37 cellular contexts compared by ENCODE assay signal in the genomic region with DNA sequence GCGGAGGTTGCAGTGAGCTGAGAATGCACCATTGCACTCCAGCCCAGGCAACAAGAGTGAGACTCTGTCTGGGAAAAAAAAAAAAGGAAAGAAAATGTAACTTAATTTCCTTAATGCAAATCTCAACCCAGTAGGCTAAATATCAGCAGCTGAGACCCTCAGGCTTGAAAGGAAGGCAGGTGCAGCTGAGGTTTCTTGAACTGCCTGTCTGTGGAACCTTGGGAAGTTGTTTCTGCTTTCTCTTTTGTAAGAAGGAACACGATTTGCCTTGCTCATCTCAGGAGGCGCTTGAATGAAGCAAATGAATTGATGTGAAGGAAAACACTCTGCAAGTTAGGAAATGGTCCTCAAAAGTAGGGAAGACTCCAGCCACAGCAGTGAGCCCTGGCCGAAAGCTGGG.
"Had no signal": no experiment of that assay in that cellular context is flagged by ENCODE, and none has a peak within 500 bp of the region (broad histone marks: within the 10 kb centered on the region; RNA-seq: fewer than 3 reads in every experiment).

No MANE protein-coding gene starts in this region.

- H3K4me1 Mint-ChIP-seq: activated naive CD4-positive, alpha-beta T cell treated with anti-CD3 and anti-CD28 coated beads, Interleukin-2, amount 10 ng/mL, durations not matched to agents 7 days and 5 days; activated naive CD4-positive, alpha-beta T cell treated with anti-CD3 and anti-CD28 coated beads, Interleukin-2, amount 50 U/mL, for 24 hours; activated naive CD8-positive, alpha-beta T cell treated with anti-CD3 and anti-CD28 coated beads for 36 hours; activated naive CD8-positive, alpha-beta T cell treated with anti-CD3 and anti-CD28 coated beads, Interleukin-2, amount 10 ng/mL, durations not matched to agents 7 days and 5 days; activated naive CD8-positive, alpha-beta T cell treated with anti-CD3 and anti-CD28 coated beads, Interleukin-2, amount 50 U/mL, for 24 hours; activated T-helper 17 cell treated with anti-CD3 and anti-CD28 coated beads, Interleukin-2, amount 50 U/mL, for 72 hours; central memory CD8-positive, alpha-beta T cell had no signal

- H3K36me3 Mint-ChIP-seq: activated naive CD4-positive, alpha-beta T cell treated with anti-CD3 and anti-CD28 coated beads, Interleukin-2, amount 10 ng/mL, durations not matched to agents 7 days and 5 days; activated naive CD4-positive, alpha-beta T cell treated with anti-CD3 and anti-CD28 coated beads, Interleukin-2, amount 50 U/mL, for 24 hours; activated naive CD4-positive, alpha-beta T cell treated with anti-CD3 and anti-CD28 coated beads, Interleukin-2, amount 50 U/mL, for 72 hours; activated naive CD8-positive, alpha-beta T cell; activated naive CD8-positive, alpha-beta T cell treated with anti-CD3 and anti-CD28 coated beads for 36 hours; activated naive CD8-positive, alpha-beta T cell treated with anti-CD3 and anti-CD28 coated beads, Interleukin-2, amount 10 ng/mL, durations not matched to agents 7 days and 5 days; brain had no signal

- H3K27ac Mint-ChIP-seq: activated naive CD4-positive, alpha-beta T cell treated with anti-CD3 and anti-CD28 coated beads for 36 hours; activated naive CD4-positive, alpha-beta T cell treated with anti-CD3 and anti-CD28 coated beads, Interleukin-2, amount 10 ng/mL, durations not matched to agents 7 days and 5 days; activated naive CD4-positive, alpha-beta T cell treated with anti-CD3 and anti-CD28 coated beads, Interleukin-2, amount 50 U/mL, for 24 hours; activated naive CD4-positive, alpha-beta T cell treated with anti-CD3 and anti-CD28 coated beads, Interleukin-2, amount 50 U/mL, for 72 hours; activated naive CD8-positive, alpha-beta T cell; activated naive CD8-positive, alpha-beta T cell treated with anti-CD3 and anti-CD28 coated beads for 36 hours; activated naive CD8-positive, alpha-beta T cell treated with anti-CD3 and anti-CD28 coated beads, Interleukin-2, amount 10 ng/mL, durations not matched to agents 7 days and 5 days; activated naive CD8-positive, alpha-beta T cell treated with anti-CD3 and anti-CD28 coated beads, Interleukin-2, amount 50 U/mL, for 24 hours; activated T-cell treated with anti-CD3 and anti-CD28 coated beads, Interleukin-2, amount 50 U/mL, for 24 hours; activated T-cell treated with anti-CD3 and anti-CD28 coated beads, Interleukin-2, amount 50 U/mL, for 72 hours; activated T-helper 1 cell treated with anti-CD3 and anti-CD28 coated beads, Interleukin-12 subunit alpha, Interleukin-12 subunit beta, Interleukin-2, Interleukin-4 antibody, amounts not matched to agents 30 ng/mL and 10 ng/mL and 1 ng/mL, durations not matched to agents 14 hours and 24 hours and 36 hours; activated T-helper 17 cell treated with anti-CD3 and anti-CD28 coated beads, Interleukin-2, amount 50 U/mL, for 72 hours; activated T-helper 2 cell treated with anti-CD3 and anti-CD28 coated beads, Interferon-gamma antibody, Interleukin-2, Interleukin-4, amounts not matched to agents 10 μg/mL and 5 μg/mL and 100 μg/mL, durations not matched to agents 14 hours and 24 hours and 36 hours; brain had no signal

- H3K27me3 ChIP-seq: adrenal gland, ascending aorta, body of pancreas, brain microvascular endothelial cell, cardiac muscle cell had no signal

- H3K4me3 Mint-ChIP-seq: activated naive CD4-positive, alpha-beta T cell treated with anti-CD3 and anti-CD28 coated beads for 36 hours; activated naive CD4-positive, alpha-beta T cell treated with anti-CD3 and anti-CD28 coated beads, Interleukin-2, amount 10 ng/mL, durations not matched to agents 7 days and 5 days; activated naive CD4-positive, alpha-beta T cell treated with anti-CD3 and anti-CD28 coated beads, Interleukin-2, amount 50 U/mL, for 24 hours; activated naive CD8-positive, alpha-beta T cell; activated naive CD8-positive, alpha-beta T cell treated with anti-CD3 and anti-CD28 coated beads for 36 hours; activated naive CD8-positive, alpha-beta T cell treated with anti-CD3 and anti-CD28 coated beads, Interleukin-2, amount 10 ng/mL, durations not matched to agents 7 days and 5 days; activated naive CD8-positive, alpha-beta T cell treated with anti-CD3 and anti-CD28 coated beads, Interleukin-2, amount 50 U/mL, for 24 hours; activated T-cell treated with anti-CD3 and anti-CD28 coated beads, Interleukin-2, amount 50 U/mL, for 24 hours; activated T-cell treated with anti-CD3 and anti-CD28 coated beads, Interleukin-2, amount 50 U/mL, for 4 hours; activated T-cell treated with anti-CD3 and anti-CD28 coated beads, Interleukin-2, amount 50 U/mL, for 72 hours; activated T-helper 1 cell treated with anti-CD3 and anti-CD28 coated beads, Interleukin-12 subunit alpha, Interleukin-12 subunit beta, Interleukin-2, Interleukin-4 antibody, amounts not matched to agents 30 ng/mL and 10 ng/mL and 1 ng/mL, durations not matched to agents 14 hours and 24 hours and 36 hours; activated T-helper 17 cell treated with anti-CD3 and anti-CD28 coated beads, Interleukin-2, amount 50 U/mL, for 72 hours; brain; central memory CD8-positive, alpha-beta T cell had no signal

- H3K9me3 Mint-ChIP-seq: activated naive CD4-positive, alpha-beta T cell treated with anti-CD3 and anti-CD28 coated beads for 36 hours; activated naive CD4-positive, alpha-beta T cell treated with anti-CD3 and anti-CD28 coated beads, Interleukin-2, amount 50 U/mL, for 24 hours; activated naive CD8-positive, alpha-beta T cell treated with anti-CD3 and anti-CD28 coated beads for 36 hours; activated T-cell treated with anti-CD3 and anti-CD28 coated beads, Interleukin-2, amount 50 U/mL, for 24 hours; activated T-cell treated with anti-CD3 and anti-CD28 coated beads, Interleukin-2, amount 50 U/mL, for 72 hours; brain had no signal

- ATAC-seq: activated naive CD4-positive, alpha-beta T cell treated with anti-CD3 and anti-CD28 coated beads, Interleukin-2, amount 50 U/mL, for 72 hours; activated naive CD8-positive, alpha-beta T cell treated with anti-CD3 and anti-CD28 coated beads, Interleukin-2, amount 50 U/mL, for 24 hours; activated T-cell treated with anti-CD3 and anti-CD28 coated beads, Interleukin-2, amount 50 U/mL, for 4 hours; activated T-cell treated with anti-CD3 and anti-CD28 coated beads, Interleukin-2, amount 50 U/mL, for 72 hours; activated T-helper 17 cell treated with anti-CD3 and anti-CD28 coated beads, Interleukin-2, amount 50 U/mL, for 72 hours; body of pancreas had no signal

- H3K4me1 ChIP-seq: adrenal gland, ascending aorta, body of pancreas, breast epithelium had no signal

- H3K27me3 Mint-ChIP-seq: activated naive CD4-positive, alpha-beta T cell treated with anti-CD3 and anti-CD28 coated beads, Interleukin-2, amount 10 ng/mL, durations not matched to agents 7 days and 5 days; activated naive CD4-positive, alpha-beta T cell treated with anti-CD3 and anti-CD28 coated beads, Interleukin-2, amount 50 U/mL, for 24 hours; activated naive CD8-positive, alpha-beta T cell; activated naive CD8-positive, alpha-beta T cell treated with anti-CD3 and anti-CD28 coated beads for 36 hours; activated naive CD8-positive, alpha-beta T cell treated with anti-CD3 and anti-CD28 coated beads, Interleukin-2, amount 10 ng/mL, durations not matched to agents 7 days and 5 days; activated naive CD8-positive, alpha-beta T cell treated with anti-CD3 and anti-CD28 coated beads, Interleukin-2, amount 50 U/mL, for 24 hours; activated T-cell treated with anti-CD3 and anti-CD28 coated beads, Interleukin-2, amount 50 U/mL, for 24 hours; activated T-helper 17 cell treated with anti-CD3 and anti-CD28 coated beads, Interleukin-2, amount 50 U/mL, for 72 hours; central memory CD8-positive, alpha-beta T cell had no signal

- H3K9me3 ChIP-seq: adrenal gland, ascending aorta, body of pancreas, breast epithelium had no signal

- DNase-seq: activated effector memory CD4-positive, alpha-beta T cell treated with anti-CD3 and anti-CD28 coated beads, Interleukin-2, amount 50 U/mL, for 16 hours; activated effector memory CD4-positive, alpha-beta T cell treated with Interleukin-2 at 50 U/mL for 16 hours; activated gamma-delta T cell; activated gamma-delta T cell treated with Interleukin-2 at 50 U/mL for 16 hours; activated naive CD4-positive, alpha-beta T cell; activated naive CD4-positive, alpha-beta T cell treated with anti-CD3 and anti-CD28 coated beads for 36 hours; activated naive CD4-positive, alpha-beta T cell treated with anti-CD3 and anti-CD28 coated beads, Interleukin-2, amount 10 ng/mL, durations not matched to agents 7 days and 5 days; activated naive CD4-positive, alpha-beta T cell treated with anti-CD3 and anti-CD28 coated beads, Interleukin-2, amount 50 U/mL, for 16 hours; activated naive CD4-positive, alpha-beta T cell treated with Interleukin-2 at 50 U/mL for 16 hours; activated naive CD8-positive, alpha-beta T cell treated with anti-CD3 and anti-CD28 coated beads for 36 hours; activated naive CD8-positive, alpha-beta T cell treated with anti-CD3 and anti-CD28 coated beads, Interleukin-2, amount 10 ng/mL, durations not matched to agents 7 days and 5 days; activated naive CD8-positive, alpha-beta T cell treated with anti-CD3 and anti-CD28 coated beads, Interleukin-2, amount 50 U/mL, for 24 hours; activated T-cell treated with anti-CD3 and anti-CD28 coated beads, Interleukin-2, amount 50 U/mL, for 24 hours; activated T-cell treated with anti-CD3 and anti-CD28 coated beads, Interleukin-2, amount 50 U/mL, for 4 hours; activated T-cell treated with anti-CD3 and anti-CD28 coated beads, Interleukin-2, amount 50 U/mL, for 48 hours; activated T-cell treated with anti-CD3 and anti-CD28 coated beads, Interleukin-2, amount 50 U/mL, for 72 hours; adrenal gland; amniotic stem cell; amygdala; anterior cingulate cortex; aorta; body of pancreas; brain microvascular endothelial cell; caudate nucleus; central memory CD4-positive, alpha-beta T cell; cerebellar nuclear complex had no signal

- H3K36me3 ChIP-seq: adrenal gland, ascending aorta, brain microvascular endothelial cell, breast epithelium, cardiac muscle cell had no signal

- H3K4me3 ChIP-seq: adrenal gland, ascending aorta, body of pancreas, breast epithelium, cardiac muscle cell had no signal

- H3K27ac ChIP-seq: adrenal gland, ascending aorta, body of pancreas, brain microvascular endothelial cell, breast epithelium, cardiac muscle cell had no signal
